Comparison of ENCODE assay signal across 1 cellular context in the genomic region with DNA sequence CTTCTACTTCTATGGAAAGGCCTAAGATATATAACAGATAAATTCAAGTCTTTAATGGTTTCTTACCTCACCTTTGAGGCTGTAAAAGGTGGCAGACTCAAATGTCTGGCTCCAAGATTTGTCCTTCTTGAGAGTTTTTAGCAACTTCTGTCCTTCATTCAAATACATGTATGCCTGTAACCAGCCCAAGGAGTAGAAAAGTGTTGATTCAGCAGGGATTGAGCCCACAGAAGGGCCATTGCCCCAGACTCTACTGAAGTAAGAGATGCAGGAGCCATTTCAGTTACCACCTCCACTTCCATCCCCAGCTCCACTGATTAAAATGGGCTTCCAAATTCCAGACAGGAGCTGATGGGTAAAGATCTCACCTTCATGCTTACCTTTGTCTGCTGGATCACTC.
A peak's percentile ranks its signal among the peaks of the same experiment; 100 is the strongest.
TF ChIP-seq lines count a peak whose summit lies in the region.

No MANE protein-coding gene starts in this region.

TF ChIP-seq in K562, 482 proteins besides CTCF, POLR2A, EP300 and RAD21:
- peak; percentile 57 for TF ChIP-seq ZNF316 (IDR thresholded peaks at IDR 0.05)
- no peak for TF ChIP-seq CREM (IDR thresholded peaks at IDR 0.05; ENCODE audit: low read depth)
- no peak for TF ChIP-seq ATF7 (IDR thresholded peaks at IDR 0.05)
- TF ChIP-seq MAFG (tag; conservative IDR thresholded peaks at IDR 0.05): 0 out of 2 replicates have a peak, but pooled peaks have one; percentile 8
- TF ChIP-seq C11orf30 (IDR thresholded peaks at IDR 0.05; ENCODE audit: low read depth): peak; percentile 57; the same call in 1 of the 2 replicates
TF ChIP-seq in K562: peak in this region for 3.
